ENCODE assay signal across 8 cellular contexts in the genomic region with DNA sequence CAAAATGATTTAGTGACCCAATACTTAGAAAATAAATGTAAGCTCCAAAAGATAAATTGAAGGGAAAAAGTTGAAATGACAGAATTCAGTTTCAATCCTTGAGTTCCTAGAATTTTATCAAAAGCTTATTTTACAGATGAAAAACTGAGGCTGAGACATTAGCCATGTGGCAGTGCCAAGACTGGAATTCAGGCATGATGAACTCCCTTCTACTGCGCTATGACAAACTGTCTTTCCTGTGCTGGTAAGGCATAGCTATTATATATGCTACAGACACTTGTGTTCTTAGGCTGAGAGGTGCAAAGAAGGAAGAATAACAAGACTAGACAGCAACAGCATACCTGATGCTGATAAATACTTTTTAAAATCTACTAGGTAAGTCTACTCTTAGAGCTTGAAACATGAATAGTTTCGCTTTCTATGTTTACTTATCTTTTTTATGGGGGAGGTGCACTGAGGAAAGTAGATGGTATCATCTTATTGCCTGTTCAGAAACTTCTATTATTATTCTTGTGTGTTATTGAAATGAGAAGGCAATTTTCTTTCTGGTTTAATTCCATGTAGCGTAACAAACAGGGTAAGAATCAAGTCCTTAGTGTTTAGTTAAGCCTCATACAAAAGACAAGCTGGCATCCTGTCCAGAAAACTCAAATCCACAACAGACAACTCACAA. TPM values are rescaled to one million over a fixed set of nuclear protein-coding genes. Genes with fewer than 3 reads are reported as not detected.
DNase-seq lines count a peak whose midpoint lies in the region; ATAC-seq and TF ChIP-seq lines count a peak whose summit lies in the region.

No MANE protein-coding gene starts in this region.

- H3K36me3 Mint-ChIP-seq in naive B cell: peaks cover 0 to 10% of the 10 kb centered on the region in 2 donors

- H3K4me3 ChIP-seq in right atrium auricular region: peak overlapping the region in 1 of 2 donors; percentile 87
- H3K4me3 ChIP-seq in HUES48 (ENCODE audit: low read depth, low read length): peak overlapping the region; percentile 88
- H3K4me3 ChIP-seq in breast epithelium: peak overlapping the region; percentile 78 to 90 (median 88)

- H3K9ac ChIP-seq in HUES48 (ENCODE audit: low read depth, low read length): no peak overlapping the region

- no peak for ATAC-seq in Right ventricle myocardium inferior
- ATAC-seq in naive B cell (ENCODE audit: low read depth in 2 of 2): no peak

- H3K27ac Mint-ChIP-seq in naive B cell: peak overlapping the region in 5 of 6 donors; percentile 86 to 99 (median 99)

- no peaks in the 10 kb centered on the region for H3K9me3 ChIP-seq in right atrium auricular region
- no peaks in the 10 kb centered on the region for H3K9me3 ChIP-seq in HUES48 (ENCODE audit: control insufficient read depth, insufficient read depth, low read length)
- no peaks in the 10 kb centered on the region for H3K9me3 ChIP-seq in breast epithelium

- TF ChIP-seq POLR2A in breast epithelium (IDR thresholded peaks at IDR 0.05): no peak

- H3K36me3 ChIP-seq in right atrium auricular region (no peaks in the 10 kb centered on the region), HUES48 (ENCODE audit: control insufficient read depth, insufficient read depth, low read length) (peaks cover 3% of the 10 kb centered on the region; the same call in 1 of the 2 replicates), breast epithelium (no peaks in the 10 kb centered on the region)

- peaks cover 0 to 3% (median 0%) of the 10 kb centered on the region in 7 donors for H3K9me3 Mint-ChIP-seq in naive B cell

- H3K4me3 Mint-ChIP-seq in naive B cell: peak overlapping the region; percentile 79 to 99 (median 98)

- H3K27ac ChIP-seq in right atrium auricular region (peak overlapping the region; percentile 97), HUES48 (ENCODE audit: low read depth, low read length) (no peak overlapping the region), breast epithelium (peak overlapping the region; percentile 95), substantia nigra (ENCODE audit: low read depth, low read length, poor library complexity, severe bottlenecking) (no peak overlapping the region)

- peaks cover 16 to 44% (median 23%) of the 10 kb centered on the region in 3 donors for H3K4me1 Mint-ChIP-seq in naive B cell

- TF ChIP-seq CTCF in right atrium auricular region (IDR thresholded peaks at IDR 0.05) (no peak), breast epithelium (IDR thresholded peaks at IDR 0.05) (no peak)

- H3K4me1 ChIP-seq in right atrium auricular region (peaks cover 0 to 55% of the 10 kb centered on the region in 2 donors), HUES48 (ENCODE audit: control insufficient read depth, insufficient read depth, low read length) (peaks cover 13% of the 10 kb centered on the region), breast epithelium (peaks cover 0 to 14% of the 10 kb centered on the region in 2 donors)

- H3K27me3 Mint-ChIP-seq in naive B cell: peaks cover 0 to 15% (median 0%) of the 10 kb centered on the region in 3 donors

- H3K27me3 ChIP-seq in right atrium auricular region: no peaks in the 10 kb centered on the region
- H3K27me3 ChIP-seq in HUES48 (ENCODE audit: control insufficient read depth, insufficient read depth, low read length): no peaks in the 10 kb centered on the region
- no peaks in the 10 kb centered on the region for H3K27me3 ChIP-seq in breast epithelium

- intact Hi-C loops in Right ventricle myocardium inferior (cut with DNase I): no loop called here
- intact Hi-C loops in breast epithelium (cut with DNase I; ENCODE audit: low total_unique reads): no loop called here

- DNase-seq in right atrium auricular region (ENCODE audit: low spot score) (no peak), Right ventricle myocardium inferior (ENCODE audit: missing footprints) (no peak), breast epithelium (ENCODE audit: low spot score in 2 of 2) (no peak), naive B cell (no peak), MV-4-11 (lab: John Stamatoyannopoulos, UW) (no peak), NCI-H446 (lab: John Stamatoyannopoulos, UW) (no peak), substantia nigra (lab: John Stamatoyannopoulos, UW) (no peak)

RNA-seq across cellular contexts. Expression of gene TTC32, which starts 1.8 kb away (rescaled TPM):
- 1 to 10 TPM; 3.7 to 6.6 TPM for total RNA-seq in right atrium auricular region
- total RNA-seq in Right ventricle myocardium inferior: 2.7 TPM
- total RNA-seq in breast epithelium: 10 to 100 TPM; 16.7 to 35.1 (median 17.8) TPM
- polyA plus RNA-seq in naive B cell (ENCODE audit: low read depth in 6 of 6): 10 to 100 TPM; 29.8 to 46.2 (median 35.8) TPM

Comparison
In these comparisons a context has a peak if more than half of its experiments do, and no peak if none do; other contexts are left out.
1. H3K27ac ChIP-seq: peak in right atrium auricular region (2 of 2) and breast epithelium (2 of 2); none in HUES48 (single experiment) and substantia nigra (single experiment).